In the genomic region with DNA sequence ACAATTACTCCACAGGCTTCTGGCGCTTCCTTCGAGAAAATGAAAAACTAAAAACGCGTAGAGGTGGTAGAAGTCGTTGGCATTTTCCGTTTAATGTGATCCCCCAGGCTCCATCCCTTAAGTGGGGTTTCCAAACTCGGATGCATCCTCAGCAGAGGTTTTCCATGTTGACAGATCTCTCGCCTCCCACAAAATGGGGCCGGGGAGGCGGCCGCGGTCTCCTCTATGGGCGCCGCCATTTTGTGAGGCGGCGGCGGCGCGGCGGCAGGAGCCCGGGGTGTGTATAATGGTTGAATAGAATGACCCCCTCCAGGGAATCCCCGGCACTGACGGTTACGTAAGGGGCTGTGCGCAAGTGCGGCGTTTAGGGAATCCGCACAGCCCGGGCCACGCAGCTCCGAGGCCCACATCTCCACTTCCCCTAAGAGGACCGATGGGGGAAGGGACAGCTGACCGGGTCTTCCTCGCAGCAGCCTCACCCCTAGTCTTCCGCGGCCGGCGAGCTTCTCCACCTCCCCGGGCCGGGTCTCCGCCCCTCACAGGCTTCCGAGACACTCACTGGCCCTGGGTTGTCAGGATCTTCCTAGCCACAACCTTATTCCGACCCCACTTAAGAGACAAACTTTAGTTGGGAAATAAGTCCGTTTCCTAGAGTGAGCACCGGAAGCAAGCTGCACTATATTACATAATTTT, we compare ENCODE assay signal across 8 cellular contexts. TPM values are rescaled to one million over a fixed set of nuclear protein-coding genes. Genes with fewer than 3 reads are reported as not detected.
DNase-seq lines count a peak whose midpoint lies in the region; ATAC-seq and TF ChIP-seq lines count a peak whose summit lies in the region.

No MANE protein-coding gene starts in this region.

- H3K4me1 ChIP-seq in muscle layer of colon (ENCODE audit: insufficient read depth, low read length) = peaks cover 27% of the 10 kb centered on the region

- H3K27ac ChIP-seq in muscle layer of colon (ENCODE audit: low read depth, low read length) = peak overlapping the region; percentile 100

- no peaks in the 10 kb centered on the region for H3K36me3 ChIP-seq in muscle layer of colon (ENCODE audit: insufficient read depth, low read length)

- peak overlapping the region; percentile 100 for H3K9ac ChIP-seq in muscle layer of colon (ENCODE audit: low read length)

- DNase-seq in DMS79 (lab: John Stamatoyannopoulos, UW) (peak; percentile 92), KG1 (lab: John Stamatoyannopoulos, UW) (peak; percentile 99)
- peak; percentile 90 for DNase-seq in activated T-cell treated with anti-CD3 and anti-CD28 coated beads, Interleukin-2, amount 50 U/mL, for 48 hours
- peak; percentile 61 to 63 for DNase-seq in stimulated activated CD8-positive, alpha-beta memory T cell treated with anti-CD3 and anti-CD28 coated beads, Interleukin-7, amount 100 ng/mL, for 1 hour (ENCODE audit: low read depth in 2 of 2)

- no peaks in the 10 kb centered on the region for H3K9me3 ChIP-seq in muscle layer of colon (ENCODE audit: low read length)

- H3K4me3 ChIP-seq in muscle layer of colon (ENCODE audit: low read depth in 1 of 2, low read length in 2 of 2) = peak overlapping the region; percentile 97 to 99

- ATAC-seq in GM21737 (IDR thresholded peaks at IDR 0.05; ENCODE audit: unreplicated experiment) (peak; percentile 48), esophagus mucosa (peak; percentile 82)

- no peaks in the 10 kb centered on the region for H3K27me3 ChIP-seq in muscle layer of colon (ENCODE audit: control insufficient read depth in 1 of 2, insufficient read depth in 2 of 2, low read length in 2 of 2)

TF ChIP-seq in PFSK-1, 5 proteins besides CTCF, POLR2A, EP300 and RAD21:
- peak; percentile 57 for TF ChIP-seq POLR2AphosphoS5 (IDR thresholded peaks at IDR 0.05; ENCODE audit: low read depth, low read length)
- peak; percentile 86; the same call in 1 of the 2 replicates for TF ChIP-seq TAF1 (IDR thresholded peaks at IDR 0.05; ENCODE audit: borderline replicate concordance, insufficient read depth, low read length)
- peak; percentile 88 for TF ChIP-seq FOXP2 (optimal IDR thresholded peaks at IDR 0.05; ENCODE audit: borderline replicate concordance, extremely low read depth, extremely low read length, insufficient read depth)
- TF ChIP-seq SIN3A (IDR thresholded peaks at IDR 0.05; ENCODE audit: borderline replicate concordance, insufficient read depth, low read length) = no peak
TF ChIP-seq in PFSK-1: peak in this region for 3.

RNA-seq across cellular contexts. Expression of gene ARID2, which starts 2.1 kb away (rescaled TPM):
- polyA plus RNA-seq in PFSK-1 (2012; ENCODE audit: insufficient read length, low read depth) = 7.5 TPM
- 20.0 TPM for total RNA-seq in esophagus mucosa

Comparison
In these comparisons a context has a peak if more than half of its experiments do, and no peak if none do; other contexts are left out.
1. Peak in every context shown above with its lines: DNase-seq, ATAC-seq, H3K4me3 ChIP-seq and H3K27ac ChIP-seq.